17 cellular contexts compared by ENCODE assay signal in genomic region chr16:20612551-20613470, GRCh38. TPM values are rescaled to one million over a fixed set of nuclear protein-coding genes. Genes with fewer than 3 reads are reported as not detected.
A peak's percentile ranks its signal among the peaks of the same experiment; 100 is the strongest.
DNase-seq lines count a peak whose midpoint lies in the region; ATAC-seq, FAIRE-seq and TF ChIP-seq lines count a peak whose summit lies in the region.
"Had no signal": no experiment of that assay in that cellular context is flagged by ENCODE, and none has a peak within 500 bp of the region (broad histone marks: within the 10 kb centered on the region; RNA-seq: fewer than 3 reads in every experiment).

No MANE protein-coding gene starts in this region.

- H3K4me3 ChIP-seq in H1 (ENCODE audit: extremely low read depth in 1 of 4, insufficient read depth in 2 of 4, low read depth in 3 of 4, low read length in 4 of 4) (no peak overlapping the region), mucosa of descending colon (no peak overlapping the region), upper lobe of right lung (no peak overlapping the region)

- no peak overlapping the region for H2BK15ac ChIP-seq in H1 (ENCODE audit: low read length)

- H3K27me3 Mint-ChIP-seq in activated CD4-positive, alpha-beta T cell treated with anti-CD3 and anti-CD28 coated beads for 36 hours: peaks cover 11% of the 10 kb centered on the region

- TF ChIP-seq RAD21 in H1 (IDR thresholded peaks at IDR 0.05 in 1 of 2, conservative IDR thresholded peaks at IDR 0.05 in 1 of 2; ENCODE audit: low read depth in 2 of 2, low read length in 2 of 2): no peak

- no peak overlapping the region for H3K56ac ChIP-seq in H1 (replicated peaks; ENCODE audit: insufficient read length, low read depth, low read length)

- H4K8ac ChIP-seq in H1 (ENCODE audit: extremely low read depth, insufficient read depth, low read length): peak overlapping the region; percentile 63

- H3K9me3 ChIP-seq in H1 (ENCODE audit: insufficient read depth in 2 of 2, low read depth in 1 of 2, low read length in 1 of 2) (no peaks in the 10 kb centered on the region), mucosa of descending colon (no peaks in the 10 kb centered on the region), upper lobe of right lung (no peaks in the 10 kb centered on the region)

- H2BK12ac ChIP-seq in H1 (ENCODE audit: low read depth, low read length): 0 out of 2 replicates have a peak overlapping the region, but pooled peaks have one; percentile 27

- no peak for TF ChIP-seq EP300 in H1 (IDR thresholded peaks at IDR 0.05; ENCODE audit: borderline replicate concordance in 1 of 2, low read depth in 2 of 2, low read length in 2 of 2)

- H3K4me1 ChIP-seq in H1 (replicated peaks in 1 of 4; ENCODE audit: control insufficient read depth in 3 of 4, insufficient read depth in 4 of 4, low read length in 3 of 4) (peaks cover 0 to 2% (median 0%) of the 10 kb centered on the region in 4 experiments; a peak in 1 of 7 replicates), mucosa of descending colon (ENCODE audit: low read depth) (no peaks in the 10 kb centered on the region), upper lobe of right lung (peaks cover 16% of the 10 kb centered on the region)

- H3K4ac ChIP-seq in H1 (replicated peaks; ENCODE audit: insufficient read length, low read depth, low read length): no peak overlapping the region

- WGBS in H1 (ENCODE audit: extremely low coverage in 1 of 2, insufficient coverage in 1 of 2, insufficient read length in 1 of 2, insufficient replicate concordance in 2 of 2, low coverage in 1 of 2, low lambda C conversion rate in 2 of 2, missing lambda C conversion rate in 1 of 2), 2 experiments: 88% methylated on average over 9 of the region's 9 CpGs; no CpG with 5 or more reads in 1 of the 2 experiments

- H4K20me1 ChIP-seq in H1 (replicated peaks in 1 of 2; ENCODE audit: control insufficient read depth in 1 of 2, insufficient read depth in 2 of 2, low read length in 2 of 2): no peaks in the 10 kb centered on the region

- no peak overlapping the region for H2BK20ac ChIP-seq in H1 (ENCODE audit: low read length)

- H4K91ac ChIP-seq in H1 (replicated peaks; ENCODE audit: insufficient read length, low read length): no peak overlapping the region

- H3K4me3 Mint-ChIP-seq in activated CD4-positive, alpha-beta T cell treated with anti-CD3 and anti-CD28 coated beads for 36 hours: no peak overlapping the region
- H3K4me3 Mint-ChIP-seq: neural crest cell, type B pancreatic cell, WTC11 had no signal

- no peak overlapping the region for H3K14ac ChIP-seq in H1 (ENCODE audit: insufficient read length)

- no peaks in the 10 kb centered on the region for H3K36me3 Mint-ChIP-seq in activated CD4-positive, alpha-beta T cell treated with anti-CD3 and anti-CD28 coated beads for 36 hours (ENCODE audit: low read depth)
- H3K36me3 Mint-ChIP-seq: type B pancreatic cell, WTC11 had no signal

- H3K23ac ChIP-seq in H1 (ENCODE audit: insufficient read length): no peak overlapping the region

- no peak overlapping the region for H3K27ac Mint-ChIP-seq in activated CD4-positive, alpha-beta T cell treated with anti-CD3 and anti-CD28 coated beads for 36 hours
- H3K27ac Mint-ChIP-seq: type B pancreatic cell, WTC11 had no signal

- TF ChIP-seq CTCF in H1 (IDR thresholded peaks at IDR 0.05; ENCODE audit: control extremely low read depth in 1 of 3, insufficient read depth in 1 of 3, low read depth in 1 of 3, low read length in 3 of 3): no peak
- TF ChIP-seq CTCF in mucosa of descending colon (IDR thresholded peaks at IDR 0.05): no peak
- TF ChIP-seq CTCF in upper lobe of right lung (IDR thresholded peaks at IDR 0.05): no peak

- no peak overlapping the region for H2AFZ ChIP-seq in H1 (ENCODE audit: low read length)

- H3K27ac ChIP-seq in H1 (ENCODE audit: low read depth, low read length) (no peak overlapping the region), upper lobe of right lung (peak overlapping the region; percentile 58)
- H3K27ac ChIP-seq: 22Rv1 had no signal

- POLR2A ChIA-PET in H1 (lab: Charles Lee; ENCODE audit: partially characterized antibody): no interaction called here
- POLR2A ChIA-PET in activated CD4-positive, alpha-beta T cell treated with anti-CD3 and anti-CD28 coated beads for 36 hours (lab: Charles Lee): interaction anchor here (0.7 kb wide), 1 partner anchor 174 kb away, joined by 3 read pairs; no protein-coding TSS in a partner anchor

- no peaks in the 10 kb centered on the region for H3K36me3 ChIP-seq in H1 (ENCODE audit: control insufficient read depth in 2 of 4, insufficient read depth in 4 of 4, low read length in 3 of 4)
- no peaks in the 10 kb centered on the region for H3K36me3 ChIP-seq in mucosa of descending colon (ENCODE audit: low read depth)
- H3K36me3 ChIP-seq in upper lobe of right lung: no peaks in the 10 kb centered on the region

- H3K9ac ChIP-seq in H1 (replicated peaks in 1 of 4; ENCODE audit: extremely low read depth in 1 of 4, low read depth in 3 of 4, low read length in 3 of 4): no peak overlapping the region

- no peaks in the 10 kb centered on the region for H3K4me1 Mint-ChIP-seq in activated CD4-positive, alpha-beta T cell treated with anti-CD3 and anti-CD28 coated beads for 36 hours
- H3K4me1 Mint-ChIP-seq: neural crest cell had no signal

- H4K5ac ChIP-seq in H1 (ENCODE audit: insufficient read length, low read depth, low read length): no peak overlapping the region

- peak overlapping the region; percentile 7; the same call in 1 of the 2 replicates for H3K18ac ChIP-seq in H1 (ENCODE audit: extremely low read depth, low read length)

- no peak for TF ChIP-seq POLR2A in H1 (IDR thresholded peaks at IDR 0.05; ENCODE audit: control extremely low read depth in 1 of 2, low read depth in 2 of 2, low read length in 2 of 2)

- no peak overlapping the region for H2BK5ac ChIP-seq in H1 (ENCODE audit: low read depth, low read length)

- no peaks in the 10 kb centered on the region for H3K79me2 ChIP-seq in H1 (ENCODE audit: control insufficient read depth in 1 of 2, insufficient read depth in 2 of 2, low read length in 2 of 2)

- H3K23me2 ChIP-seq in H1 (ENCODE audit: low read depth, low read length): no peaks in the 10 kb centered on the region

- no peaks in the 10 kb centered on the region for H3K9me3 Mint-ChIP-seq in activated CD4-positive, alpha-beta T cell treated with anti-CD3 and anti-CD28 coated beads for 36 hours (ENCODE audit: low read depth)
- H3K9me3 Mint-ChIP-seq: neural crest cell, type B pancreatic cell, WTC11 had no signal

- CTCF ChIA-PET in H1 (lab: Charles Lee; ENCODE audit: partially characterized antibody): interaction anchor here (0.7 to 1.2 kb wide), 3 partner anchors 8 to 96 kb away, joined by 3 to 4 read pairs (median 3); no protein-coding TSS in a partner anchor
- CTCF ChIA-PET in activated CD4-positive, alpha-beta T cell treated with anti-CD3 and anti-CD28 coated beads for 36 hours (lab: Charles Lee): no interaction called here

- no peak for FAIRE-seq in H1 (lab: Jason Lieb, UNC)

- ATAC-seq in mucosa of descending colon (peak; percentile 47), upper lobe of right lung (peak; percentile 80), GM19397 (IDR thresholded peaks at IDR 0.05; ENCODE audit: unreplicated experiment) (no peak)
- no peak for ATAC-seq in activated CD4-positive, alpha-beta T cell treated with anti-CD3 and anti-CD28 coated beads for 36 hours
- ATAC-seq: WTC11 had no signal

- H3K79me1 ChIP-seq in H1 (ENCODE audit: low read depth, low read length): no peaks in the 10 kb centered on the region

- H3K27me3 ChIP-seq in H1 (replicated peaks in 1 of 4; ENCODE audit: control insufficient read depth in 3 of 4, extremely low read depth in 1 of 4, insufficient read depth in 3 of 4, low read length in 3 of 4): no peaks in the 10 kb centered on the region
- no peaks in the 10 kb centered on the region for H3K27me3 ChIP-seq in upper lobe of right lung

- DNase-seq in NCI-H1105 treated with DMSO at 0.1 percent for 48 hours (lab: John Stamatoyannopoulos, UW) (peak; percentile 22), NCI-H1105 (lab: John Stamatoyannopoulos, UW) (no peak), H1 (ENCODE audit: low read depth in 1 of 2, low spot score in 2 of 2) (no peak), mucosa of descending colon (peak in 2 of 3 donors; percentile 31 to 44), upper lobe of right lung (peak; percentile 91), HuH-7 (ENCODE audit: low spot score) (no peak)
- DNase-seq in activated CD4-positive, alpha-beta T cell treated with anti-CD3 and anti-CD28 coated beads for 36 hours: no peak
- DNase-seq: Karpas-422; NCI-H69; stimulated activated CD4-positive, alpha-beta T cell treated with anti-CD3 and anti-CD28 coated beads, Interleukin-12 subunit alpha, Interleukin-12 subunit beta, amount 100 ng/mL, for 4 hours had no signal

- no peak overlapping the region for H3K4me2 ChIP-seq in H1 (ENCODE audit: insufficient read depth in 1 of 2, low read depth in 2 of 2, low read length in 2 of 2)

- intact Hi-C loops in mucosa of descending colon (cut with DNase I, micrococcal nuclease) (no loop called here), upper lobe of right lung (cut with DNase I) (no loop called here)
- intact Hi-C loops in activated CD4-positive, alpha-beta T cell treated with anti-CD3 and anti-CD28 coated beads for 36 hours (cut with DNase I, micrococcal nuclease): no loop called here

- no peak overlapping the region for H2AK5ac ChIP-seq in H1 (ENCODE audit: low read depth, low read length)

- no peak overlapping the region for H2BK120ac ChIP-seq in H1 (replicated peaks; ENCODE audit: low read depth, low read length)

TF ChIP-seq in H1, 55 proteins besides CTCF, POLR2A, EP300 and RAD21:
- TF ChIP-seq ATF3 (IDR thresholded peaks at IDR 0.05; ENCODE audit: insufficient read depth, low read depth, low read length) (no peak), HDAC2 (IDR thresholded peaks at IDR 0.05; ENCODE audit: borderline replicate concordance in 1 of 2, low read depth in 2 of 2, low read length in 2 of 2) (no peak), GTF2F1 (IDR thresholded peaks at IDR 0.05; ENCODE audit: borderline replicate concordance, low read depth, low read length) (no peak)

RNA-seq across cellular contexts. Expression of gene ACSM2B, which starts 36.6 kb away (rescaled TPM):
- total RNA-seq in H1 (2021; fragmentation: NEBNext Ultra II Directional; extraction: Animal tissue kit (Norgen Biotek cat#: 25700)): not detected in 2 replicates
- polyA plus RNA-seq in H1 (2011; rRNA removed): not detected in 2 replicates
- polyA plus RNA-seq in H1 (2011; cell fraction: cytosol; rRNA removed): not detected
- polyA plus RNA-seq in H1 (2011; cell fraction: nucleus; rRNA removed): not detected
- not detected in 4 replicates for polyA plus RNA-seq in H1 (2012, experiment 1 of 2)
- not detected for polyA plus RNA-seq in H1 (2012, experiment 2 of 2)
- not detected for polyA plus RNA-seq in H1 (2013, experiment 1 of 2)
- not detected for polyA plus RNA-seq in H1 (2013, experiment 2 of 2)
- not detected in 2 replicates for polyA minus RNA-seq in H1 (2011; rRNA and poly(A)+ RNA removed)
- not detected for polyA minus RNA-seq in H1 (2011; cell fraction: cytosol; rRNA and poly(A)+ RNA removed)
- polyA minus RNA-seq in H1 (2011; cell fraction: nucleus; rRNA and poly(A)+ RNA removed): not detected
- total RNA-seq in mucosa of descending colon (not detected), upper lobe of right lung (not detected)
- total RNA-seq in activated CD4-positive, alpha-beta T cell treated with anti-CD3 and anti-CD28 coated beads for 36 hours: not detected
- total RNA-seq: fibroblast of villous mesenchyme, neural crest cell, SK-MEL-5 had no signal

Comparison
In these comparisons a context has a peak if more than half of its experiments do, and no peak if none do; other contexts are left out.
1. DNase-seq: peak in NCI-H1105 treated with DMSO at 0.1 percent for 48 hours (single experiment), mucosa of descending colon (2 of 3) and upper lobe of right lung (single experiment); none in NCI-H1105 (single experiment), H1 (0 of 2), activated CD4-positive, alpha-beta T cell treated with anti-CD3 and anti-CD28 coated beads for 36 hours (single experiment) and HuH-7 (single experiment).
2. ATAC-seq: peak in mucosa of descending colon (single experiment) and upper lobe of right lung (single experiment); none in GM19397 (single experiment) and activated CD4-positive, alpha-beta T cell treated with anti-CD3 and anti-CD28 coated beads for 36 hours (single experiment).